Comparison of ENCODE assay signal across 1 cellular context in the genomic region with DNA sequence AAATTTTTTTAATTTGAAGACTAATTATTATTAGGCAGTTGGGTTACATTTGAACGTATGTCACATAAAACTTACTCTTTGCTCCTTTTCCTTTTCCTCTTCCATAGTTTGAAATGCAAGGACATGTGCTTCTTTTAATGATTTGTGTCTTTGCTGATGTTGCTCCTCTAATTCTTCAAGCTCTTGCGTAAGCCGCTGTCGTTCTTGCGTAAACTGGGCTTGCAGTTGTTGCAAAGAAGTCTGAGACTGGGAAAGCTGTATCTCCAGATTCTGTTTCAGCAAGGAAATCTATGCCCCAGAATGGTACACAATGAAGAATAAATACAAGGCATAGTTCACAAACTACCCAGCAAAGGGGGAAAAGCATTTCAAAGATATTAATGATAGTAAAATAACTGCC.
TF ChIP-seq lines count a peak whose summit lies in the region.

No MANE protein-coding gene starts in this region.

TF ChIP-seq in SK-N-SH treated with all-trans-retinoic acid at 6 μM for 48 hours, 23 proteins besides CTCF, POLR2A, EP300 and RAD21:
- TF ChIP-seq, protein P1, sequence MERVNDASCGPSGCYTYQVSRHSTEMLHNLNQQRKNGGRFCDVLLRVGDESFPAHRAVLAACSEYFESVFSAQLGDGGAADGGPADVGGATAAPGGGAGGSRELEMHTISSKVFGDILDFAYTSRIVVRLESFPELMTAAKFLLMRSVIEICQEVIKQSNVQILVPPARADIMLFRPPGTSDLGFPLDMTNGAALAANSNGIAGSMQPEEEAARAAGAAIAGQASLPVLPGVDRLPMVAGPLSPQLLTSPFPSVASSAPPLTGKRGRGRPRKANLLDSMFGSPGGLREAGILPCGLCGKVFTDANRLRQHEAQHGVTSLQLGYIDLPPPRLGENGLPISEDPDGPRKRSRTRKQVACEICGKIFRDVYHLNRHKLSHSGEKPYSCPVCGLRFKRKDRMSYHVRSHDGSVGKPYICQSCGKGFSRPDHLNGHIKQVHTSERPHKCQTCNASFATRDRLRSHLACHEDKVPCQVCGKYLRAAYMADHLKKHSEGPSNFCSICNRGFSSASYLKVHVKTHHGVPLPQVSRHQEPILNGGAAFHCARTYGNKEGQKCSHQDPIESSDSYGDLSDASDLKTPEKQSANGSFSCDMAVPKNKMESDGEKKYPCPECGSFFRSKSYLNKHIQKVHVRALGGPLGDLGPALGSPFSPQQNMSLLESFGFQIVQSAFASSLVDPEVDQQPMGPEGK (CRISPR knock-in tag; IDR thresholded peaks at IDR 0.05; ENCODE audit: borderline replicate concordance): no peak
- TF ChIP-seq TOX (CRISPR knock-in tag; IDR thresholded peaks at IDR 0.05; ENCODE audit: borderline replicate concordance) (no peak), ZNF70 (CRISPR knock-in tag; IDR thresholded peaks at IDR 0.05) (no peak), TCF4 (CRISPR knock-in tag; IDR thresholded peaks at IDR 0.05; ENCODE audit: borderline replicate concordance) (no peak), ZC3H10 (CRISPR knock-in tag; IDR thresholded peaks at IDR 0.05) (no peak), OSR1 (CRISPR knock-in tag; IDR thresholded peaks at IDR 0.05) (no peak), ESRRG (CRISPR knock-in tag; IDR thresholded peaks at IDR 0.05) (no peak), GLIS3 (CRISPR knock-in tag; IDR thresholded peaks at IDR 0.05) (no peak), BACH2 (CRISPR knock-in tag; IDR thresholded peaks at IDR 0.05; ENCODE audit: borderline replicate concordance) (no peak), ZNF8 (CRISPR knock-in tag; IDR thresholded peaks at IDR 0.05) (no peak), ZFP30 (CRISPR knock-in tag; IDR thresholded peaks at IDR 0.05) (no peak)
